Comparison of ENCODE assay signal across 8 cellular contexts in genomic region chr12:121801601-121802484, GRCh38. TPM values are rescaled to one million over a fixed set of nuclear protein-coding genes. Genes with fewer than 3 reads are reported as not detected.
A peak's percentile ranks its signal among the peaks of the same experiment; 100 is the strongest.
DNase-seq lines count a peak whose midpoint lies in the region; ATAC-seq and TF ChIP-seq lines count a peak whose summit lies in the region.

No MANE protein-coding gene starts in this region.

- H3K27me3 Mint-ChIP-seq in natural killer cell (ENCODE audit: low read depth in 2 of 2) = no peaks in the 10 kb centered on the region

- peaks cover 19% of the 10 kb centered on the region for H3K36me3 ChIP-seq in GM06990 (ENCODE audit: control insufficient read depth, insufficient read depth, low read length)

- DNase-seq in GM06990 (ENCODE audit: extremely low read depth, insufficient read length) (no peak), NCI-H1694 treated with DMSO at 0.1 percent for 48 hours (lab: John Stamatoyannopoulos, UW) (peak; percentile 39), epithelial cell of proximal tubule (ENCODE audit: low read depth) (no peak), natural killer cell (no peak), mesenteric fat pad (ENCODE audit: low spot score) (no peak), H4 (ENCODE audit: low spot score) (no peak)
- peak; percentile 53 for DNase-seq in activated CD4-positive, alpha-beta T cell treated with anti-CD3 and anti-CD28 coated beads, Interleukin-2, amount 50 U/mL, for 1 hour

- no peaks in the 10 kb centered on the region for H3K27me3 ChIP-seq in GM06990 (replicated peaks; ENCODE audit: control insufficient read depth, insufficient read depth, low read length)

- H3K4me1 Mint-ChIP-seq in natural killer cell = peaks cover 49 to 58% of the 10 kb centered on the region in 2 donors

- no peaks in the 10 kb centered on the region for H3K36me3 Mint-ChIP-seq in natural killer cell

- H3K9me3 Mint-ChIP-seq in natural killer cell = no peaks in the 10 kb centered on the region

- H3K4me3 ChIP-seq in GM06990 (replicated peaks; ENCODE audit: low read depth, low read length) (peak overlapping the region; percentile 82), epithelial cell of proximal tubule (ENCODE audit: low read depth, low read length) (peak overlapping the region; percentile 70)

- TF ChIP-seq CTCF in GM06990 (IDR thresholded peaks at IDR 0.05; ENCODE audit: insufficient read depth, low read length, poor library complexity, severe bottlenecking) (no peak), epithelial cell of proximal tubule (conservative IDR thresholded peaks at IDR 0.05; ENCODE audit: low read depth, low read length) (no peak), natural killer cell (IDR thresholded peaks at IDR 0.05) (no peak)

- H3K27ac Mint-ChIP-seq in natural killer cell = peak overlapping the region; percentile 100

- intact Hi-C loops in natural killer cell (cut with micrococcal nuclease) = loop anchor here (1.0 to 5.0 kb wide), 5 partner anchors 8 to 700 kb away; partner anchors contain the start of genes ORAI1, PSMD9 and ZCCHC8

- ATAC-seq in natural killer cell = no peak
- no peak for ATAC-seq in GM19467 (IDR thresholded peaks at IDR 0.05; ENCODE audit: unreplicated experiment)

- peak overlapping the region; percentile 100 for H3K4me3 Mint-ChIP-seq in natural killer cell

RNA-seq across cellular contexts. Expression of gene SETD1B, which starts 2.0 kb away (rescaled TPM):
- 4.4 and 5.2 TPM in 2 replicates for total RNA-seq in epithelial cell of proximal tubule
- total RNA-seq in natural killer cell = 10 to 100 TPM; 55.1 to 57.5 (median 56.2) TPM
- total RNA-seq in mesenteric fat pad = 20.7 TPM
- 1.2 and 2.1 TPM in 2 replicates for total RNA-seq in H4 (2014; rRNA removed; shearing (Covaris generic))

RNA-seq across cellular contexts. Expression of gene RHOF, which starts 8.4 kb away (rescaled TPM):
- 180 and 181 TPM in 2 replicates for total RNA-seq in epithelial cell of proximal tubule
- total RNA-seq in natural killer cell = 100 to 1,000 TPM; 146 to 201 (median 177) TPM
- total RNA-seq in mesenteric fat pad = 6.1 TPM
- 0.99 and 3.3 TPM in 2 replicates for total RNA-seq in H4 (2014; rRNA removed; shearing (Covaris generic))

RNA-seq across cellular contexts. Expression of gene HPD, which starts 56.8 kb away (rescaled TPM):
- 0.12 TPM in 1 of 2 replicates, not detected in the other for total RNA-seq in epithelial cell of proximal tubule
- total RNA-seq in natural killer cell = not detected
- 2.2 TPM for total RNA-seq in mesenteric fat pad
- not detected in 2 replicates for total RNA-seq in H4 (2014; rRNA removed; shearing (Covaris generic))

Comparison
In these comparisons a context has a peak if more than half of its experiments do, and no peak if none do; other contexts are left out.
1. DNase-seq: peak in NCI-H1694 treated with DMSO at 0.1 percent for 48 hours (single experiment) and activated CD4-positive, alpha-beta T cell treated with anti-CD3 and anti-CD28 coated beads, Interleukin-2, amount 50 U/mL, for 1 hour (single experiment); none in GM06990 (single experiment), epithelial cell of proximal tubule (single experiment), natural killer cell (single experiment), mesenteric fat pad (single experiment) and H4 (single experiment).
2. RNA of gene RHOF, which starts 8.4 kb away (total RNA-seq): 180 to 181 TPM in epithelial cell of proximal tubule and 146 to 201 TPM in natural killer cell; 6.1 TPM in mesenteric fat pad (single experiment) and 0.99 to 3.3 TPM in H4; every median in the first group is over 10 times any median in the second.